8 cellular contexts compared by ENCODE assay signal in genomic region chr3:119637679-119638525, GRCh38. TPM values are rescaled to one million over a fixed set of nuclear protein-coding genes. Genes with fewer than 3 reads are reported as not detected.
A peak's percentile ranks its signal among the peaks of the same experiment; 100 is the strongest.
DNase-seq lines count a peak whose midpoint lies in the region; ATAC-seq, FAIRE-seq and TF ChIP-seq lines count a peak whose summit lies in the region.

No MANE protein-coding gene starts in this region.

- peak; percentile 90 for FAIRE-seq in GM19239 (lab: Jason Lieb, UNC)

- POLR2A ChIA-PET in activated CD4-positive, alpha-beta memory T cell treated with anti-CD3 and anti-CD28 coated beads for 36 hours (lab: Charles Lee): interaction anchor here (0.7 to 1.1 kb wide), 2 partner anchors 31 to 344 kb away, joined by 4 to 5 read pairs; partner anchors contain the start of gene ARHGAP31
- POLR2A ChIA-PET in WTC11 (lab: Charles Lee): no interaction called here

- H3K9me3 Mint-ChIP-seq in activated CD4-positive, alpha-beta memory T cell treated with anti-CD3 and anti-CD28 coated beads for 36 hours: peaks cover 4% of the 10 kb centered on the region
- H3K9me3 Mint-ChIP-seq in stimulated activated naive CD8-positive, alpha-beta T cell treated with anti-CD3 and anti-CD28 coated beads, Interleukin-15, amount 100 ng/mL, for 72 hours: peaks cover 10 to 14% of the 10 kb centered on the region in 2 donors
- 0 out of 2 replicates have a peak, but pooled peaks cover 3% of the 10 kb centered on the region for H3K9me3 Mint-ChIP-seq in WTC11

- ATAC-seq in HG03196 (IDR thresholded peaks at IDR 0.05; ENCODE audit: unreplicated experiment): peak; percentile 37
- ATAC-seq in Right ventricle myocardium superior (ENCODE audit: poor library complexity): peak; percentile 5
- peak; percentile 50 for ATAC-seq in stimulated activated naive CD8-positive, alpha-beta T cell treated with anti-CD3 and anti-CD28 coated beads, Interleukin-15, amount 100 ng/mL, for 72 hours
- ATAC-seq in WTC11: no peak

- H3K4me3 Mint-ChIP-seq in activated CD4-positive, alpha-beta memory T cell treated with anti-CD3 and anti-CD28 coated beads for 36 hours: no peak overlapping the region
- peak overlapping the region; percentile 64 to 70 for H3K4me3 Mint-ChIP-seq in stimulated activated naive CD8-positive, alpha-beta T cell treated with anti-CD3 and anti-CD28 coated beads, Interleukin-15, amount 100 ng/mL, for 72 hours
- no peak overlapping the region for H3K4me3 Mint-ChIP-seq in WTC11

- in situ Hi-C loops in GM13976 (cut with MboI; ENCODE audit: low sequenced_read_pairs, unreplicated experiment): no loop called here

- intact Hi-C loops in activated CD4-positive, alpha-beta memory T cell treated with anti-CD3 and anti-CD28 coated beads for 36 hours (cut with micrococcal nuclease): loop anchor here (1.0 to 2.0 kb wide), 3 partner anchors 10 to 399 kb away; no protein-coding TSS in a partner anchor
- intact Hi-C loops in Right ventricle myocardium superior (cut with DNase I): loop anchor here (5.0 kb wide), 1 partner anchor 36 kb away; no protein-coding TSS in a partner anchor

- no peaks in the 10 kb centered on the region for H3K27me3 Mint-ChIP-seq in activated CD4-positive, alpha-beta memory T cell treated with anti-CD3 and anti-CD28 coated beads for 36 hours
- H3K27me3 Mint-ChIP-seq in stimulated activated naive CD8-positive, alpha-beta T cell treated with anti-CD3 and anti-CD28 coated beads, Interleukin-15, amount 100 ng/mL, for 72 hours: peaks cover 4% of the 10 kb centered on the region
- H3K27me3 Mint-ChIP-seq in WTC11 (ENCODE audit: low read depth): no peaks in the 10 kb centered on the region

- DNase-seq in AML-193 (lab: John Stamatoyannopoulos, UW): peak; percentile 62 to 67
- peak; percentile 22 for DNase-seq in GM19239 (ENCODE audit: insufficient read length, low spot score)
- DNase-seq in activated CD4-positive, alpha-beta memory T cell treated with anti-CD3 and anti-CD28 coated beads for 36 hours: no peak
- no peak for DNase-seq in Right ventricle myocardium superior
- peak; percentile 10 to 31 for DNase-seq in stimulated activated naive CD8-positive, alpha-beta T cell treated with anti-CD3 and anti-CD28 coated beads, Interleukin-15, amount 100 ng/mL, for 72 hours
- no peak for DNase-seq in WTC11 (ENCODE audit: low spot score)
- no peak for DNase-seq in GM13976 (ENCODE audit: low spot score)

- peak overlapping the region; percentile 92 for H3K27ac Mint-ChIP-seq in activated CD4-positive, alpha-beta memory T cell treated with anti-CD3 and anti-CD28 coated beads for 36 hours
- H3K27ac Mint-ChIP-seq in stimulated activated naive CD8-positive, alpha-beta T cell treated with anti-CD3 and anti-CD28 coated beads, Interleukin-15, amount 100 ng/mL, for 72 hours: peak overlapping the region; percentile 98 to 99
- H3K27ac Mint-ChIP-seq in WTC11: no peak overlapping the region

- TF ChIP-seq CTCF in WTC11 (IDR thresholded peaks at IDR 0.05) (no peak), GM13976 (IDR thresholded peaks at IDR 0.05; ENCODE audit: borderline replicate concordance, control extremely low read depth, extremely low read depth, insufficient read depth, missing control alignments) (no peak)

- CTCF ChIA-PET in activated CD4-positive, alpha-beta memory T cell treated with anti-CD3 and anti-CD28 coated beads for 36 hours (lab: Charles Lee): interaction anchor here (1.0 to 1.6 kb wide), 2 partner anchors 10 to 37 kb away, joined by 3 to 4 read pairs; no protein-coding TSS in a partner anchor
- CTCF ChIA-PET in WTC11 (lab: Charles Lee): interaction anchor here (0.6 kb wide), 1 partner anchor 22 kb away, joined by 3 read pairs; no protein-coding TSS in a partner anchor

- peaks cover 23% of the 10 kb centered on the region for H3K36me3 Mint-ChIP-seq in activated CD4-positive, alpha-beta memory T cell treated with anti-CD3 and anti-CD28 coated beads for 36 hours
- H3K36me3 Mint-ChIP-seq in WTC11: no peaks in the 10 kb centered on the region

- H3K4me1 Mint-ChIP-seq in activated CD4-positive, alpha-beta memory T cell treated with anti-CD3 and anti-CD28 coated beads for 36 hours (ENCODE audit: low read depth): peaks cover 45% of the 10 kb centered on the region
- H3K4me1 Mint-ChIP-seq in stimulated activated naive CD8-positive, alpha-beta T cell treated with anti-CD3 and anti-CD28 coated beads, Interleukin-15, amount 100 ng/mL, for 72 hours: peaks cover 38% of the 10 kb centered on the region
- no peaks in the 10 kb centered on the region for H3K4me1 Mint-ChIP-seq in WTC11

TF ChIP-seq in WTC11, 78 proteins besides CTCF, POLR2A, EP300 and RAD21:
- no peak for TF ChIP-seq ZNF425 (CRISPR knock-in tag; conservative IDR thresholded peaks at IDR 0.05)
- no peak for TF ChIP-seq MAX (CRISPR knock-in tag; IDR thresholded peaks at IDR 0.05)
- TF ChIP-seq GABPB1 (CRISPR knock-in tag; IDR thresholded peaks at IDR 0.05): no peak
- TF ChIP-seq FOXK1 (CRISPR knock-in tag; IDR thresholded peaks at IDR 0.05): no peak
- TF ChIP-seq PRRX2 (CRISPR knock-in tag; IDR thresholded peaks at IDR 0.05): no peak
- no peak for TF ChIP-seq ESRRA (CRISPR knock-in tag; IDR thresholded peaks at IDR 0.05; ENCODE audit: borderline replicate concordance)
- no peak for TF ChIP-seq ZMAT4 (CRISPR knock-in tag; IDR thresholded peaks at IDR 0.05)
- TF ChIP-seq NR3C1 (CRISPR knock-in tag; conservative IDR thresholded peaks at IDR 0.05; ENCODE audit: low read depth): no peak
- no peak for TF ChIP-seq ATF1 (CRISPR knock-in tag; IDR thresholded peaks at IDR 0.05)
- no peak for TF ChIP-seq NR2C2 (CRISPR knock-in tag; IDR thresholded peaks at IDR 0.05)
- TF ChIP-seq NFE2L1 (CRISPR knock-in tag; IDR thresholded peaks at IDR 0.05): no peak
- no peak for TF ChIP-seq CREM (CRISPR knock-in tag; IDR thresholded peaks at IDR 0.05)

RNA-seq across cellular contexts. Expression of gene POPDC2, which starts 22.5 kb away (rescaled TPM):
- 1 to 10 TPM; 2.1 to 2.3 TPM for total RNA-seq in activated CD4-positive, alpha-beta memory T cell treated with anti-CD3 and anti-CD28 coated beads for 36 hours
- 538 TPM for total RNA-seq in Right ventricle myocardium superior
- 0.48 to 0.64 TPM (median 0.53 TPM) in 3 replicates for total RNA-seq in WTC11 (2021)

RNA-seq across cellular contexts. Expression of gene COX17, which starts 39.3 kb away (rescaled TPM):
- total RNA-seq in activated CD4-positive, alpha-beta memory T cell treated with anti-CD3 and anti-CD28 coated beads for 36 hours: 100 to 1,000 TPM; 108 to 112 TPM
- total RNA-seq in Right ventricle myocardium superior (168 TPM), WTC11 (2021) (49.7 to 56.0 TPM (median 50.3 TPM) in 3 replicates)

RNA-seq across cellular contexts. Expression of gene PLA1A, which starts 40.2 kb away (rescaled TPM):
- under 1 TPM; 0.31 to 0.34 TPM for total RNA-seq in activated CD4-positive, alpha-beta memory T cell treated with anti-CD3 and anti-CD28 coated beads for 36 hours
- total RNA-seq in Right ventricle myocardium superior (1.6 TPM), WTC11 (2021) (0.11 TPM in 1 of 3 replicates, not detected in the others)

RNA-seq across cellular contexts. Expression of gene ADPRH, which starts 58.6 kb away (rescaled TPM):
- 1 to 10 TPM; 7.7 to 8.6 TPM for total RNA-seq in activated CD4-positive, alpha-beta memory T cell treated with anti-CD3 and anti-CD28 coated beads for 36 hours
- total RNA-seq in Right ventricle myocardium superior (12.2 TPM), WTC11 (2021) (3.6 to 4.3 TPM (median 4.1 TPM) in 3 replicates)

Comparison
In these comparisons a context has a peak if more than half of its experiments do, and no peak if none do; other contexts are left out.
1. DNase-seq: peak in AML-193 (2 of 2), GM19239 (single experiment) and stimulated activated naive CD8-positive, alpha-beta T cell treated with anti-CD3 and anti-CD28 coated beads, Interleukin-15, amount 100 ng/mL, for 72 hours (2 of 2); none in activated CD4-positive, alpha-beta memory T cell treated with anti-CD3 and anti-CD28 coated beads for 36 hours (single experiment), Right ventricle myocardium superior (single experiment), WTC11 (single experiment) and GM13976 (single experiment).
2. H3K4me3 Mint-ChIP-seq: peak in stimulated activated naive CD8-positive, alpha-beta T cell treated with anti-CD3 and anti-CD28 coated beads, Interleukin-15, amount 100 ng/mL, for 72 hours (2 of 2); none in activated CD4-positive, alpha-beta memory T cell treated with anti-CD3 and anti-CD28 coated beads for 36 hours (single experiment) and WTC11 (single experiment).
3. RNA of gene POPDC2, which starts 22.5 kb away (total RNA-seq): 538 TPM in Right ventricle myocardium superior (single experiment); 2.1 to 2.3 TPM in activated CD4-positive, alpha-beta memory T cell treated with anti-CD3 and anti-CD28 coated beads for 36 hours and 0.48 to 0.64 TPM in WTC11; every median in the first group is over 100 times any median in the second.